Comparison of ENCODE assay signal across 1 cellular context in the genomic region with DNA sequence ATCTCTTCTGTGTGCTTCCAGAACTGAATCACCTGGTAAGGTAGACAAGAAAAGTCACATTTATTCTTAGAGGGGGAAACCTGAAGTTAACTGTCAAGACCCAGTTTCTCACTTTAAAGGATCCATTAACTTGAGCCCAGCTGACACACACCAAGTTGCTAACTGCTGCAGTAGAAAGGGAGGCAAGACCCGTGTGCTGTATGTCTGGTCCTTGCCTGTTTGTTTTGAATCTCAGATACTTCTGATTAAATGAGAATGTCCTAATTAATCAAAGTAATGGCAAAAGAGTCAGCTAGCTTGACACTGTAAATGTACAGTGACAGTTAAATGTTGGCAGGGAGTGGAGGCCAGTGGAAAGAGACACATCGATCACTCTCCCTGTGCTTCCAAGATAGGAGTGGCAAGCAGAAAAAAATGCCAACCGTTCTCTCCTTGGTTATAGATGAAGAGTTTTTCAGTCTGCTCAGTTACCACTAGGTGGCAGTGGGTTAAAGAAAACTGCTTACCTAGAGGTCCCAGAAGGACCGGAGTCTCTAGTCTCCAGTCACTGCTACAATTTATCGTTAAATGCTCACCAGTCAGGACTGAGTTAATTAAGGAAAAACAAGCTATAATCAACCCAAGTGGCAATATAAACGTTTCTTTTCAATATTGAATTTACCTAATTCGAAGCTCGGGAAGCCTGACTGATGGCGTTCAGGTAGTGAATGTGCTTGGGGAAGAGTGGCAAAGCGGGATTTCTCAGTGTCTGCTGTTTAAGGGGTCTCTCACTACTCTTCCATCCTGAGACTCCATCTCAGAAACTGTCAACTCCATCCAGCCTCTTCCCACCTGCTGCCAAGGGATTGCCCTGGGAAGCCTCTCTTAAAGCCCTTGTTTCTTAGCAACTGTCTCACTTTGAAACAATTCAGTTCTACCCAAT.
TF ChIP-seq lines count a peak whose summit lies in the region.

No MANE protein-coding gene starts in this region.

TF ChIP-seq in GM23338, 12 proteins besides CTCF, POLR2A, EP300 and RAD21 (continued from another document):
- TF ChIP-seq, protein P1, sequence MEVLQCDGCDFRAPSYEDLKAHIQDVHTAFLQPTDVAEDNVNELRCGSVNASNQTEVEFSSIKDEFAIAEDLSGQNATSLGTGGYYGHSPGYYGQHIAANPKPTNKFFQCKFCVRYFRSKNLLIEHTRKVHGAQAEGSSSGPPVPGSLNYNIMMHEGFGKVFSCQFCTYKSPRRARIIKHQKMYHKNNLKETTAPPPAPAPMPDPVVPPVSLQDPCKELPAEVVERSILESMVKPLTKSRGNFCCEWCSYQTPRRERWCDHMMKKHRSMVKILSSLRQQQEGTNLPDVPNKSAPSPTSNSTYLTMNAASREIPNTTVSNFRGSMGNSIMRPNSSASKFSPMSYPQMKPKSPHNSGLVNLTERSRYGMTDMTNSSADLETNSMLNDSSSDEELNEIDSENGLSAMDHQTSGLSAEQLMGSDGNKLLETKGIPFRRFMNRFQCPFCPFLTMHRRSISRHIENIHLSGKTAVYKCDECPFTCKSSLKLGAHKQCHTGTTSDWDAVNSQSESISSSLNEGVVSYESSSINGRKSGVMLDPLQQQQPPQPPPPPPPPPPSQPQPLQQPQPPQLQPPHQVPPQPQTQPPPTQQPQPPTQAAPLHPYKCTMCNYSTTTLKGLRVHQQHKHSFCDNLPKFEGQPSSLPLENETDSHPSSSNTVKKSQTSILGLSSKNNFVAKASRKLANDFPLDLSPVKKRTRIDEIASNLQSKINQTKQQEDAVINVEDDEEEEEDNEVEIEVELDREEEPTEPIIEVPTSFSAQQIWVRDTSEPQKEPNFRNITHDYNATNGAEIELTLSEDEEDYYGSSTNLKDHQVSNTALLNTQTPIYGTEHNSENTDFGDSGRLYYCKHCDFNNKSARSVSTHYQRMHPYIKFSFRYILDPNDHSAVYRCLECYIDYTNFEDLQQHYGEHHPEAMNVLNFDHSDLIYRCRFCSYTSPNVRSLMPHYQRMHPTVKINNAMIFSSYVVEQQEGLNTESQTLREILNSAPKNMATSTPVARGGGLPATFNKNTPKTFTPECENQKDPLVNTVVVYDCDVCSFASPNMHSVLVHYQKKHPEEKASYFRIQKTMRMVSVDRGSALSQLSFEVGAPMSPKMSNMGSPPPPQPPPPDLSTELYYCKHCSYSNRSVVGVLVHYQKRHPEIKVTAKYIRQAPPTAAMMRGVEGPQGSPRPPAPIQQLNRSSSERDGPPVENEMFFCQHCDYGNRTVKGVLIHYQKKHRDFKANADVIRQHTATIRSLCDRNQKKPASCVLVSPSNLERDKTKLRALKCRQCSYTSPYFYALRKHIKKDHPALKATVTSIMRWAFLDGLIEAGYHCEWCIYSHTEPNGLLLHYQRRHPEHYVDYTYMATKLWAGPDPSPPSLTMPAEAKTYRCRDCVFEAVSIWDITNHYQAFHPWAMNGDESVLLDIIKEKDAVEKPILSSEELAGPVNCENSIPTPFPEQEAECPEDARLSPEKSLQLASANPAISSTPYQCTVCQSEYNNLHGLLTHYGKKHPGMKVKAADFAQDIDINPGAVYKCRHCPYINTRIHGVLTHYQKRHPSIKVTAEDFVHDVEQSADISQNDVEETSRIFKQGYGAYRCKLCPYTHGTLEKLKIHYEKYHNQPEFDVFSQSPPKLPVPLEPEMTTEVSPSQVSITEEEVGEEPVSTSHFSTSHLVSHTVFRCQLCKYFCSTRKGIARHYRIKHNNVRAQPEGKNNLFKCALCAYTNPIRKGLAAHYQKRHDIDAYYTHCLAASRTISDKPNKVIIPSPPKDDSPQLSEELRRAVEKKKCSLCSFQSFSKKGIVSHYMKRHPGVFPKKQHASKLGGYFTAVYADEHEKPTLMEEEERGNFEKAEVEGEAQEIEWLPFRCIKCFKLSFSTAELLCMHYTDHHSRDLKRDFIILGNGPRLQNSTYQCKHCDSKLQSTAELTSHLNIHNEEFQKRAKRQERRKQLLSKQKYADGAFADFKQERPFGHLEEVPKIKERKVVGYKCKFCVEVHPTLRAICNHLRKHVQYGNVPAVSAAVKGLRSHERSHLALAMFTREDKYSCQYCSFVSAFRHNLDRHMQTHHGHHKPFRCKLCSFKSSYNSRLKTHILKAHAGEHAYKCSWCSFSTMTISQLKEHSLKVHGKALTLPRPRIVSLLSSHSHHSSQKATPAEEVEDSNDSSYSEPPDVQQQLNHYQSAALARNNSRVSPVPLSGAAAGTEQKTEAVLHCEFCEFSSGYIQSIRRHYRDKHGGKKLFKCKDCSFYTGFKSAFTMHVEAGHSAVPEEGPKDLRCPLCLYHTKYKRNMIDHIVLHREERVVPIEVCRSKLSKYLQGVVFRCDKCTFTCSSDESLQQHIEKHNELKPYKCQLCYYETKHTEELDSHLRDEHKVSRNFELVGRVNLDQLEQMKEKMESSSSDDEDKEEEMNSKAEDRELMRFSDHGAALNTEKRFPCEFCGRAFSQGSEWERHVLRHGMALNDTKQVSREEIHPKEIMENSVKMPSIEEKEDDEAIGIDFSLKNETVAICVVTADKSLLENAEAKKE (CRISPR knock-in tag; IDR thresholded peaks at IDR 0.05), result no peak
- TF ChIP-seq ZNF114 (CRISPR knock-in tag; IDR thresholded peaks at IDR 0.05) (no peak), STAT1 (IDR thresholded peaks at IDR 0.05; ENCODE audit: unreplicated experiment) (no peak), JUNB (IDR thresholded peaks at IDR 0.05; ENCODE audit: unreplicated experiment) (no peak), ZNF331 (CRISPR knock-in tag; IDR thresholded peaks at IDR 0.05; ENCODE audit: low read depth) (no peak), NANOG (IDR thresholded peaks at IDR 0.05; ENCODE audit: borderline replicate concordance) (no peak)
